9 cellular contexts compared by ENCODE assay signal in genomic region chr10:84352251-84352842, GRCh38. TPM values are rescaled to one million over a fixed set of nuclear protein-coding genes. Genes with fewer than 3 reads are reported as not detected.
DNase-seq lines count a peak whose midpoint lies in the region; ATAC-seq and TF ChIP-seq lines count a peak whose summit lies in the region.
"Had no signal": no experiment of that assay in that cellular context is flagged by ENCODE, and none has a peak within 500 bp of the region (broad histone marks: within the 10 kb centered on the region; RNA-seq: fewer than 3 reads in every experiment).

No MANE protein-coding gene starts in this region.

- no peaks in the 10 kb centered on the region for H3K79me2 ChIP-seq in Karpas-422 (ENCODE audit: low read length)

- H3K27ac ChIP-seq in Karpas-422 (ENCODE audit: low read length) (no peak overlapping the region), caudate nucleus (ENCODE audit: low read depth, low read length) (no peak overlapping the region), liver (ENCODE audit: low read depth in 1 of 2, low read length in 2 of 2) (no peak overlapping the region)
- H3K27ac ChIP-seq: BLaER1 had no signal

- H3K4me3 ChIP-seq in Karpas-422 (ENCODE audit: low read length): no peak overlapping the region
- H3K4me3 ChIP-seq in liver (ENCODE audit: low read depth in 1 of 3, low read length in 3 of 3): no peak overlapping the region
- H3K4me3 ChIP-seq: BLaER1 had no signal

- H4K20me1 ChIP-seq in Karpas-422 (ENCODE audit: insufficient read depth, low read depth, low read length): no peaks in the 10 kb centered on the region; the same call in 1 of the 2 replicates

- no peak overlapping the region for H3K4me2 ChIP-seq in Karpas-422 (ENCODE audit: low read depth, low read length, poor library complexity, severe bottlenecking)
- H3K4me2 ChIP-seq: BLaER1 had no signal

- H3K4me1 ChIP-seq in Karpas-422 (ENCODE audit: low read length): no peaks in the 10 kb centered on the region
- peaks cover 3 to 10% (median 6%) of the 10 kb centered on the region in 4 donors for H3K4me1 ChIP-seq in liver (ENCODE audit: control insufficient read depth in 4 of 4, insufficient read depth in 4 of 4, low read length in 3 of 4)
- H3K4me1 ChIP-seq: BLaER1 had no signal

- H3K36me3 ChIP-seq in Karpas-422 (ENCODE audit: insufficient read depth, low read length) (no peaks in the 10 kb centered on the region), liver (ENCODE audit: control insufficient read depth in 4 of 4, insufficient read depth in 3 of 4, low read depth in 1 of 4, low read length in 3 of 4) (no peaks in the 10 kb centered on the region)

- H3K9ac ChIP-seq in Karpas-422 (ENCODE audit: low read length) (no peak overlapping the region), liver (ENCODE audit: low read depth in 1 of 2, low read length in 2 of 2) (no peak overlapping the region)
- H3K9ac ChIP-seq: BLaER1 had no signal

- H2AFZ ChIP-seq in Karpas-422 (ENCODE audit: low read length): no peak overlapping the region

- DNase-seq in NCI-H1417 (lab: John Stamatoyannopoulos, UW): peak; percentile 5 to 26 (median 18)
- DNase-seq in NCI-H1417 treated with DMSO at 0.1 percent for 48 hours (lab: John Stamatoyannopoulos, UW): no peak
- peak; percentile 68 for DNase-seq in Karpas-422
- peak in 45 of 61 donors; percentile 5 to 69 (median 29) for DNase-seq in caudate nucleus (lab: John Stamatoyannopoulos, UW)
- peak; percentile 24 to 57 for DNase-seq in stimulated activated CD8-positive, alpha-beta memory T cell treated with anti-CD3 and anti-CD28 coated beads, Interleukin-15, amount 100 ng/mL, for 4 hours (ENCODE audit: low read depth in 2 of 2)

- H3K27me3 ChIP-seq in Karpas-422 (ENCODE audit: low read length) (no peaks in the 10 kb centered on the region), liver (ENCODE audit: control insufficient read depth in 4 of 4, insufficient read depth in 4 of 4, low read length in 3 of 4) (no peaks in the 10 kb centered on the region)
- H3K27me3 ChIP-seq: BLaER1 had no signal

- H3K9me2 ChIP-seq in Karpas-422 (replicated peaks; ENCODE audit: insufficient read depth, low read length): no peaks in the 10 kb centered on the region

- TF ChIP-seq CTCF in liver (IDR thresholded peaks at IDR 0.05; ENCODE audit: low read depth, low read length, missing input control): peak; percentile 66

- TF ChIP-seq RAD21 in liver (IDR thresholded peaks at IDR 0.05): peak; percentile 81 to 83

- ATAC-seq in GM21825 (IDR thresholded peaks at IDR 0.05; ENCODE audit: unreplicated experiment): peak; percentile 93
- peak; percentile 87 to 92 for ATAC-seq in activated CD4-positive, CD25-positive, alpha-beta regulatory T cell treated with anti-CD3 and anti-CD28 coated beads, Interleukin-2, amount 50 U/mL, for 24 hours

- 60% methylated on average over 7 of the region's 7 CpGs for WGBS in liver

- H3K9me3 ChIP-seq in Karpas-422 (ENCODE audit: low read length): no peaks in the 10 kb centered on the region
- H3K9me3 ChIP-seq in liver (ENCODE audit: control insufficient read depth in 4 of 4, low read length in 3 of 4): no peaks in the 10 kb centered on the region

TF ChIP-seq in liver, 16 proteins besides CTCF, POLR2A, EP300 and RAD21:
- no peak for TF ChIP-seq HNF4G (IDR thresholded peaks at IDR 0.05)
- no peak for TF ChIP-seq JUND (IDR thresholded peaks at IDR 0.05)
- no peak for TF ChIP-seq GABPA (IDR thresholded peaks at IDR 0.05 in 1 of 2, conservative IDR thresholded peaks at IDR 0.05 in 1 of 2)
- TF ChIP-seq HNF4A (conservative IDR thresholded peaks at IDR 0.05): no peak
- no peak for TF ChIP-seq SP1 (IDR thresholded peaks at IDR 0.05)
- TF ChIP-seq EGR1 (IDR thresholded peaks at IDR 0.05; ENCODE audit: low read depth in 2 of 2): no peak
- no peak for TF ChIP-seq RXRA (IDR thresholded peaks at IDR 0.05)
- TF ChIP-seq, protein P1, sequence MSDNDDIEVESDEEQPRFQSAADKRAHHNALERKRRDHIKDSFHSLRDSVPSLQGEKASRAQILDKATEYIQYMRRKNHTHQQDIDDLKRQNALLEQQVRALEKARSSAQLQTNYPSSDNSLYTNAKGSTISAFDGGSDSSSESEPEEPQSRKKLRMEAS (IDR thresholded peaks at IDR 0.05): no peak
- TF ChIP-seq YY1 (IDR thresholded peaks at IDR 0.05): no peak
- TF ChIP-seq, protein P2, sequence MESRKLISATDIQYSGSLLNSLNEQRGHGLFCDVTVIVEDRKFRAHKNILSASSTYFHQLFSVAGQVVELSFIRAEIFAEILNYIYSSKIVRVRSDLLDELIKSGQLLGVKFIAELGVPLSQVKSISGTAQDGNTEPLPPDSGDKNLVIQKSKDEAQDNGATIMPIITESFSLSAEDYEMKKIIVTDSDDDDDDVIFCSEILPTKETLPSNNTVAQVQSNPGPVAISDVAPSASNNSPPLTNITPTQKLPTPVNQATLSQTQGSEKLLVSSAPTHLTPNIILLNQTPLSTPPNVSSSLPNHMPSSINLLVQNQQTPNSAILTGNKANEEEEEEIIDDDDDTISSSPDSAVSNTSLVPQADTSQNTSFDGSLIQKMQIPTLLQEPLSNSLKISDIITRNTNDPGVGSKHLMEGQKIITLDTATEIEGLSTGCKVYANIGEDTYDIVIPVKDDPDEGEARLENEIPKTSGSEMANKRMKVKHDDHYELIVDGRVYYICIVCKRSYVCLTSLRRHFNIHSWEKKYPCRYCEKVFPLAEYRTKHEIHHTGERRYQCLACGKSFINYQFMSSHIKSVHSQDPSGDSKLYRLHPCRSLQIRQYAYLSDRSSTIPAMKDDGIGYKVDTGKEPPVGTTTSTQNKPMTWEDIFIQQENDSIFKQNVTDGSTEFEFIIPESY (IDR thresholded peaks at IDR 0.05): no peak
- no peak for TF ChIP-seq NR2F2 (IDR thresholded peaks at IDR 0.05)
- TF ChIP-seq, protein P3, sequence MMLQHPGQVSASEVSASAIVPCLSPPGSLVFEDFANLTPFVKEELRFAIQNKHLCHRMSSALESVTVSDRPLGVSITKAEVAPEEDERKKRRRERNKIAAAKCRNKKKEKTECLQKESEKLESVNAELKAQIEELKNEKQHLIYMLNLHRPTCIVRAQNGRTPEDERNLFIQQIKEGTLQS (IDR thresholded peaks at IDR 0.05): no peak
- TF ChIP-seq, protein P4, sequence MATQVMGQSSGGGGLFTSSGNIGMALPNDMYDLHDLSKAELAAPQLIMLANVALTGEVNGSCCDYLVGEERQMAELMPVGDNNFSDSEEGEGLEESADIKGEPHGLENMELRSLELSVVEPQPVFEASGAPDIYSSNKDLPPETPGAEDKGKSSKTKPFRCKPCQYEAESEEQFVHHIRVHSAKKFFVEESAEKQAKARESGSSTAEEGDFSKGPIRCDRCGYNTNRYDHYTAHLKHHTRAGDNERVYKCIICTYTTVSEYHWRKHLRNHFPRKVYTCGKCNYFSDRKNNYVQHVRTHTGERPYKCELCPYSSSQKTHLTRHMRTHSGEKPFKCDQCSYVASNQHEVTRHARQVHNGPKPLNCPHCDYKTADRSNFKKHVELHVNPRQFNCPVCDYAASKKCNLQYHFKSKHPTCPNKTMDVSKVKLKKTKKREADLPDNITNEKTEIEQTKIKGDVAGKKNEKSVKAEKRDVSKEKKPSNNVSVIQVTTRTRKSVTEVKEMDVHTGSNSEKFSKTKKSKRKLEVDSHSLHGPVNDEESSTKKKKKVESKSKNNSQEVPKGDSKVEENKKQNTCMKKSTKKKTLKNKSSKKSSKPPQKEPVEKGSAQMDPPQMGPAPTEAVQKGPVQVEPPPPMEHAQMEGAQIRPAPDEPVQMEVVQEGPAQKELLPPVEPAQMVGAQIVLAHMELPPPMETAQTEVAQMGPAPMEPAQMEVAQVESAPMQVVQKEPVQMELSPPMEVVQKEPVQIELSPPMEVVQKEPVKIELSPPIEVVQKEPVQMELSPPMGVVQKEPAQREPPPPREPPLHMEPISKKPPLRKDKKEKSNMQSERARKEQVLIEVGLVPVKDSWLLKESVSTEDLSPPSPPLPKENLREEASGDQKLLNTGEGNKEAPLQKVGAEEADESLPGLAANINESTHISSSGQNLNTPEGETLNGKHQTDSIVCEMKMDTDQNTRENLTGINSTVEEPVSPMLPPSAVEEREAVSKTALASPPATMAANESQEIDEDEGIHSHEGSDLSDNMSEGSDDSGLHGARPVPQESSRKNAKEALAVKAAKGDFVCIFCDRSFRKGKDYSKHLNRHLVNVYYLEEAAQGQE (IDR thresholded peaks at IDR 0.05): no peak
- no peak for TF ChIP-seq FOXA2 (IDR thresholded peaks at IDR 0.05)
- no peak for TF ChIP-seq FOXA1 (IDR thresholded peaks at IDR 0.05)
- TF ChIP-seq TAF1 (conservative IDR thresholded peaks at IDR 0.05): no peak

RNA-seq across cellular contexts. Expression of gene CCSER2, which starts 24.0 kb away (rescaled TPM):
- total RNA-seq in Karpas-422 (2014; rRNA removed; shearing (Covaris generic); ENCODE audit: low replicate concordance): 3.5 and 12.4 TPM in 2 replicates
- total RNA-seq in liver: 10 to 100 TPM in 1 of 2 donors, 1 to 10 TPM in 1; 6.5 to 18.2 TPM
- polyA plus RNA-seq in liver: 10 to 100 TPM in 1 of 2 donors, 1 to 10 TPM in 1; 5.6 to 17.7 TPM
